10 cellular contexts compared by ENCODE assay signal in the genomic region with DNA sequence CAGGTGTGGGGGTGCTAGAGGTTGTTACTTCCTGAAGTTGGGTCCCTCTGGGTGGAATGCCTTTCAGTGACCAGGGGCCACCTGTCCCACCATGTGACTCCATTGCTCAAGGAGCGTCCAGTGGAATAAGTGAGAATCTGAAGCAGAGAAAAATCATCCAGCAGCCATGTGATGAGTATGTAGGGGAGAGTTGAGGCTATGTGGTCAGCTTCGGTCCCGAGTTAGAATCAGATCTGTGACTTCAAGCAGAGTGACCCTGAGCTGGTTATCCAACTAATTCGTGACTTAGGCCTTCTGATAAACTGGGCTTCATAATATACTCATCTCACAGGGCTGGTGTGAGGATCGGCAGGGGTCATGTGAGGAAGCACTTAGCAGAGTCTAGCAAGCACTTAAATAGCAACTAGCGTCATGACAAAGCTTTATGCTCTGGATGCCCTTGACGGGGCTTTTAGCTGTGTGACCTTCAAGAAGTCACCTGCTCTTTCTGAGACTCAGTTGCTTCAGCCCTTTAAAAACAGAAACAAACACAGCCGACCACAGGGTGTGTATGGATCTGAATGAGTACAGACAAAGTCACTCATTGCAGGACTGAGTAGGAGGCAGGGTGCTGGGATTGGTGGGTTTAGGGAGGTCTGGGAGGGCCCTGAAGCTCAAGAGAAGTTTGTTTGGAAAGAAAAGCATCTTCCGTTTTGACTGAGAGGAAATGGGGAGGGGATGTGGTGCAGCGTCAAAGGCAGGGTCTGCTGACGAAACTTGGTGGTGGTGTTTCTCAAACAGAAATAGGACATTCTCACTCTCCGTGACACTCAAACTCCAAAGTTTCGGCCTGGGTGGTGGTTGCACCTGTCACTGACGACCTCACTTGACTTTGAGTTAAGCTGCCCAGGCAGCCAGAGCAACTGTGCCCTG.
A peak's percentile ranks its signal among the peaks of the same experiment; 100 is the strongest.
DNase-seq lines count a peak whose midpoint lies in the region; ATAC-seq and TF ChIP-seq lines count a peak whose summit lies in the region.
"Had no signal": no experiment of that assay in that cellular context is flagged by ENCODE, and none has a peak within 500 bp of the region (broad histone marks: within the 10 kb centered on the region; RNA-seq: fewer than 3 reads in every experiment).

No MANE protein-coding gene starts in this region.

- H3K27ac Mint-ChIP-seq in activated T-cell treated with anti-CD3 and anti-CD28 coated beads, Interleukin-2, amount 50 U/mL, for 72 hours: peak overlapping the region; percentile 96

- H3K27ac ChIP-seq in brain microvascular endothelial cell: no peak overlapping the region
- H3K27ac ChIP-seq: cardiac muscle cell had no signal

- in situ Hi-C loops in KBM-7 (cut with MboI; ENCODE audit: low pct_unique_long_range_greater_than_20kb, low sequenced_read_pairs): loop anchor here (10.0 kb wide), 1 partner anchor 467 kb away; no protein-coding TSS in a partner anchor
- in situ Hi-C loops in brain microvascular endothelial cell (cut with HindIII; ENCODE audit: low pct_ligation_motif_present, low sequenced_read_pairs): loop anchor here (25.0 kb wide), 1 partner anchor 470 kb away; no protein-coding TSS in a partner anchor

- TF ChIP-seq POLR2A in NB4 (IDR thresholded peaks at IDR 0.05; ENCODE audit: extremely low read depth, insufficient read length): no peak

- peak overlapping the region; percentile 75 to 82 for H3K4me3 Mint-ChIP-seq in activated T-cell treated with anti-CD3 and anti-CD28 coated beads, Interleukin-2, amount 50 U/mL, for 72 hours

- H3K36me3 ChIP-seq in GM06990 (ENCODE audit: control insufficient read depth, insufficient read depth, low read length) (no peaks in the 10 kb centered on the region), brain microvascular endothelial cell (replicated peaks) (no peaks in the 10 kb centered on the region)
- H3K36me3 ChIP-seq: cardiac muscle cell had no signal

- H3K27me3 Mint-ChIP-seq in activated T-cell treated with anti-CD3 and anti-CD28 coated beads, Interleukin-2, amount 50 U/mL, for 72 hours (ENCODE audit: low read depth): no peaks in the 10 kb centered on the region

- DNase-seq in GM06990 (ENCODE audit: extremely low read depth, insufficient read length) (peak; percentile 89), NB4 (ENCODE audit: low read depth) (peak; percentile 94), KBM-7 (no peak), brain microvascular endothelial cell (no peak), mesenteric fat pad (ENCODE audit: low spot score) (no peak)
- peak; percentile 87 to 93 for DNase-seq in activated T-cell treated with anti-CD3 and anti-CD28 coated beads, Interleukin-2, amount 50 U/mL, for 72 hours
- DNase-seq in stimulated activated CD4-positive, alpha-beta T cell treated with anti-CD3 and anti-CD28 coated beads, Interleukin-1b, Interleukin-23, amount 100 ng/mL, for 1 hour (ENCODE audit: low read depth in 2 of 2): peak; percentile 16 to 18

- peak; percentile 75 for ATAC-seq in GM21737 (IDR thresholded peaks at IDR 0.05; ENCODE audit: unreplicated experiment)
- peak; percentile 85 to 86 for ATAC-seq in activated T-cell treated with anti-CD3 and anti-CD28 coated beads, Interleukin-2, amount 50 U/mL, for 72 hours (replicated peaks in 1 of 2)

- H3K4me1 Mint-ChIP-seq in activated T-cell treated with anti-CD3 and anti-CD28 coated beads, Interleukin-2, amount 50 U/mL, for 72 hours (ENCODE audit: low read depth): peaks cover 83% of the 10 kb centered on the region

- H3K27me3 ChIP-seq in GM06990 (replicated peaks; ENCODE audit: control insufficient read depth, insufficient read depth, low read length): no peaks in the 10 kb centered on the region
- no peaks in the 10 kb centered on the region for H3K27me3 ChIP-seq in brain microvascular endothelial cell (replicated peaks)
- H3K27me3 ChIP-seq: cardiac muscle cell had no signal

- TF ChIP-seq CTCF in GM06990 (IDR thresholded peaks at IDR 0.05; ENCODE audit: insufficient read depth, low read length, poor library complexity, severe bottlenecking): no peak
- no peak for TF ChIP-seq CTCF in NB4 (IDR thresholded peaks at IDR 0.05; ENCODE audit: low read depth, low read length)
- TF ChIP-seq CTCF in brain microvascular endothelial cell (IDR thresholded peaks at IDR 0.05; ENCODE audit: low read depth, low read length, missing control alignments): no peak

- H3K9me3 Mint-ChIP-seq in activated T-cell treated with anti-CD3 and anti-CD28 coated beads, Interleukin-2, amount 50 U/mL, for 72 hours: no peaks in the 10 kb centered on the region

- H3K4me3 ChIP-seq in GM06990 (replicated peaks; ENCODE audit: low read depth, low read length) (no peak overlapping the region), NB4 (ENCODE audit: low read depth, low read length) (peak overlapping the region; percentile 27), brain microvascular endothelial cell (ENCODE audit: low read depth, low read length) (no peak overlapping the region)
- H3K4me3 ChIP-seq: cardiac muscle cell, skin epidermis had no signal

- peaks cover 0 to 3% of the 10 kb centered on the region in 2 donors for H3K36me3 Mint-ChIP-seq in activated T-cell treated with anti-CD3 and anti-CD28 coated beads, Interleukin-2, amount 50 U/mL, for 72 hours (ENCODE audit: insufficient read depth in 2 of 2)

Comparison
In these comparisons a context has a peak if more than half of its experiments do, and no peak if none do; other contexts are left out.
1. DNase-seq: peak in GM06990 (single experiment), NB4 (single experiment), activated T-cell treated with anti-CD3 and anti-CD28 coated beads, Interleukin-2, amount 50 U/mL, for 72 hours (2 of 2) and stimulated activated CD4-positive, alpha-beta T cell treated with anti-CD3 and anti-CD28 coated beads, Interleukin-1b, Interleukin-23, amount 100 ng/mL, for 1 hour (2 of 2); none in KBM-7 (single experiment), brain microvascular endothelial cell (single experiment) and mesenteric fat pad (single experiment).